10 cellular contexts compared by ENCODE assay signal in genomic region chr6:44004625-44005506, GRCh38.
DNase-seq lines count a peak whose midpoint lies in the region; ATAC-seq, FAIRE-seq and TF ChIP-seq lines count a peak whose summit lies in the region.
"Had no signal": no experiment of that assay in that cellular context is flagged by ENCODE, and none has a peak within 500 bp of the region (broad histone marks: within the 10 kb centered on the region; RNA-seq: fewer than 3 reads in every experiment).

No MANE protein-coding gene starts in this region.

- H3K79me2 ChIP-seq in keratinocyte (ENCODE audit: control insufficient read depth, insufficient read depth, low read length): no peaks in the 10 kb centered on the region

- no peak overlapping the region for H3K4me3 ChIP-seq in keratinocyte (ENCODE audit: control insufficient read depth in 2 of 3, extremely low read depth in 1 of 3, insufficient read depth in 2 of 3, low read depth in 1 of 3, low read length in 3 of 3)
- no peak overlapping the region for H3K4me3 ChIP-seq in tibial nerve

- H3K27ac ChIP-seq in VCaP: no peak overlapping the region
- no peak overlapping the region for H3K27ac ChIP-seq in keratinocyte (ENCODE audit: control insufficient read depth, insufficient read depth, low read length)
- H3K27ac ChIP-seq in tibial nerve: no peak overlapping the region

- H3K27ac Mint-ChIP-seq in stimulated activated effector memory CD8-positive, alpha-beta T cell treated with anti-CD3 and anti-CD28 coated beads, Interleukin-12 subunit alpha, Interleukin-12 subunit beta, amount 100 ng/mL, for 72 hours: no peak overlapping the region

- whole genome bisulfite sequencing in tibial nerve, 2 donors: 57 to 66% methylated on average over 6 to 7 of the region's 7 CpGs

- H3K27me3 ChIP-seq in keratinocyte (ENCODE audit: control insufficient read depth, extremely low read depth, insufficient read depth, low read length): peaks cover 21% of the 10 kb centered on the region
- H3K27me3 ChIP-seq in tibial nerve: peaks cover 0 to 25% of the 10 kb centered on the region in 2 donors

- FAIRE-seq in keratinocyte (lab: Jason Lieb, UNC): no peak

- ATAC-seq in stimulated activated effector memory CD8-positive, alpha-beta T cell treated with anti-CD3 and anti-CD28 coated beads, Interleukin-12 subunit alpha, Interleukin-12 subunit beta, amount 100 ng/mL, for 72 hours: no peak
- ATAC-seq in left lobe of liver: no peak
- ATAC-seq: naive thymus-derived CD8-positive, alpha-beta T cell had no signal

- no peak overlapping the region for H3K4me3 Mint-ChIP-seq in stimulated activated effector memory CD8-positive, alpha-beta T cell treated with anti-CD3 and anti-CD28 coated beads, Interleukin-12 subunit alpha, Interleukin-12 subunit beta, amount 100 ng/mL, for 72 hours

- no peaks in the 10 kb centered on the region for H4K20me1 ChIP-seq in keratinocyte (ENCODE audit: control insufficient read depth, extremely low read depth, insufficient read depth, low read length)

- no peaks in the 10 kb centered on the region for H3K9me3 ChIP-seq in keratinocyte (ENCODE audit: control insufficient read depth, low read depth, low read length)
- no peaks in the 10 kb centered on the region for H3K9me3 ChIP-seq in tibial nerve

- no peaks in the 10 kb centered on the region for H3K9me3 Mint-ChIP-seq in stimulated activated effector memory CD8-positive, alpha-beta T cell treated with anti-CD3 and anti-CD28 coated beads, Interleukin-12 subunit alpha, Interleukin-12 subunit beta, amount 100 ng/mL, for 72 hours
- H3K9me3 Mint-ChIP-seq: naive thymus-derived CD8-positive, alpha-beta T cell had no signal

- H3K4me1 ChIP-seq in keratinocyte (ENCODE audit: control insufficient read depth, extremely low read depth, insufficient read depth, low read length) (peaks cover 10% of the 10 kb centered on the region), tibial nerve (peaks cover 0 to 30% (median 12%) of the 10 kb centered on the region in 4 donors)

- no peak for TF ChIP-seq EP300 in tibial nerve (IDR thresholded peaks at IDR 0.05)

- H3K4me1 Mint-ChIP-seq in stimulated activated effector memory CD8-positive, alpha-beta T cell treated with anti-CD3 and anti-CD28 coated beads, Interleukin-12 subunit alpha, Interleukin-12 subunit beta, amount 100 ng/mL, for 72 hours: peaks cover 12% of the 10 kb centered on the region

- no peaks in the 10 kb centered on the region for H3K36me3 Mint-ChIP-seq in stimulated activated effector memory CD8-positive, alpha-beta T cell treated with anti-CD3 and anti-CD28 coated beads, Interleukin-12 subunit alpha, Interleukin-12 subunit beta, amount 100 ng/mL, for 72 hours
- H3K36me3 Mint-ChIP-seq: naive thymus-derived CD8-positive, alpha-beta T cell had no signal

- dilution Hi-C loops in keratinocyte (cut with MboI; ENCODE audit: extremely low pct_ligation_motif_present, low sequenced_read_pairs): no loop called here

- peak; percentile 6 for DNase-seq in COLO668 (lab: John Stamatoyannopoulos, UW; ENCODE audit: unreplicated experiment)
- DNase-seq in HCEC 1CT: peak; percentile 53
- no peak for DNase-seq in keratinocyte (ENCODE audit: low read depth, low spot score)
- no peak for DNase-seq in stimulated activated effector memory CD8-positive, alpha-beta T cell treated with anti-CD3 and anti-CD28 coated beads, Interleukin-12 subunit alpha, Interleukin-12 subunit beta, amount 100 ng/mL, for 72 hours (ENCODE audit: low spot score in 2 of 2)
- DNase-seq in tibial nerve (ENCODE audit: low spot score in 2 of 2): no peak
- no peak for DNase-seq in left lobe of liver (ENCODE audit: low spot score)
- no peak for DNase-seq in SIG-M5 (lab: John Stamatoyannopoulos, UW)
- DNase-seq: SW 1271 had no signal

- no peak for TF ChIP-seq POLR2A in tibial nerve (IDR thresholded peaks at IDR 0.05)

- no peak overlapping the region for H3K9ac ChIP-seq in keratinocyte (ENCODE audit: control insufficient read depth, extremely low read depth, insufficient read depth, low read length)

- H3K36me3 ChIP-seq in keratinocyte (ENCODE audit: control insufficient read depth in 2 of 2, extremely low read depth in 1 of 2, insufficient read depth in 2 of 2, low read length in 2 of 2) (no peaks in the 10 kb centered on the region), tibial nerve (no peaks in the 10 kb centered on the region)

- no peak overlapping the region for H2AFZ ChIP-seq in keratinocyte (ENCODE audit: control insufficient read depth, low read length)

- TF ChIP-seq CTCF in VCaP (conservative IDR thresholded peaks at IDR 0.05) (peak; percentile 43), keratinocyte (optimal IDR thresholded peaks at IDR 0.05 in 1 of 3, IDR thresholded peaks at IDR 0.05 in 1 of 3, conservative IDR thresholded peaks at IDR 0.05 in 1 of 3; ENCODE audit: extremely low read depth in 1 of 3, insufficient read depth in 2 of 3, low read length in 3 of 3) (peak; percentile 14 to 50 (median 31)), tibial nerve (IDR thresholded peaks at IDR 0.05) (peak in 2 of 5 experiments; percentile 18 to 24)

- no peaks in the 10 kb centered on the region for H3K9me1 ChIP-seq in keratinocyte (ENCODE audit: control insufficient read depth, extremely low read depth, insufficient read depth, low read length)

- H3K4me2 ChIP-seq in keratinocyte (ENCODE audit: control insufficient read depth, extremely low read depth, insufficient read depth, low read depth, low read length): no peak overlapping the region

Comparison
In these comparisons a context has a peak if more than half of its experiments do, and no peak if none do; other contexts are left out.
1. DNase-seq: peak in COLO668 (single experiment) and HCEC 1CT (single experiment); none in keratinocyte (single experiment), stimulated activated effector memory CD8-positive, alpha-beta T cell treated with anti-CD3 and anti-CD28 coated beads, Interleukin-12 subunit alpha, Interleukin-12 subunit beta, amount 100 ng/mL, for 72 hours (0 of 2), tibial nerve (0 of 2), left lobe of liver (single experiment) and SIG-M5 (single experiment).